In the genomic region with DNA sequence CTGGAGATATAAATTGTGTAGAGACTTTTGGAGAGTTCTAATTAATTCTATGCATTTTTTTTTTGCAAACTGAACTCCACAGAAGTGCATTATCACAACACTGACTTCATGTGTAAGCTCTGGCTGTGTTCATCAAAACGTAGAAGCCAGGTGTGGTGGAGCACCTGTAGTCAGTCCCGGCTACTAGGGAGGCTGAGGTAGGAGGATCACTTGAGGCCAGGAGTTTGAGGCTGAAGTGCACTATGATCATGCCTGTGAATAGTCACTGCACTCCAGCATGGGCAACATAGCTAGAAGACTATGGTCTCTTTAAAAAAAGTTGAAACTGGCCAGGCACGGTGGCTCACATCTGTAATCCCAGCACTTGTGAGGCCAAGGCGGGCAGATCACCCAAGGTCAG, we compare ENCODE assay signal across 23 cellular contexts.
"Had no signal": no experiment of that assay in that cellular context is flagged by ENCODE, and none has a peak within 500 bp of the region (broad histone marks: within the 10 kb centered on the region; RNA-seq: fewer than 3 reads in every experiment).

No MANE protein-coding gene starts in this region.

- H3K9me3 Mint-ChIP-seq: naive thymus-derived CD8-positive, alpha-beta T cell; nephron; neural crest cell; stimulated activated effector memory CD8-positive, alpha-beta T cell treated with anti-CD3 and anti-CD28 coated beads, Interleukin-12 subunit alpha, Interleukin-12 subunit beta, amount 100 ng/mL, for 72 hours; stimulated activated naive CD8-positive, alpha-beta T cell treated with anti-CD3 and anti-CD28 coated beads, Interleukin-15, amount 100 ng/mL, for 72 hours had no signal

- H3K27ac ChIP-seq: left ventricle myocardium inferior, pancreas, prostate gland, sigmoid colon, spleen, tibial nerve, upper lobe of left lung, vagina had no signal

- H3K4me3 Mint-ChIP-seq: naive thymus-derived CD8-positive, alpha-beta T cell; nephron; neural crest cell; stimulated activated effector memory CD8-positive, alpha-beta T cell treated with anti-CD3 and anti-CD28 coated beads, Interleukin-12 subunit alpha, Interleukin-12 subunit beta, amount 100 ng/mL, for 72 hours; stimulated activated naive CD8-positive, alpha-beta T cell treated with anti-CD3 and anti-CD28 coated beads, Interleukin-15, amount 100 ng/mL, for 72 hours had no signal

- FAIRE-seq: pancreas, small intestine had no signal

- H3K27me3 ChIP-seq: pancreas, sigmoid colon, spleen, tibial nerve, upper lobe of left lung, vagina had no signal

- H3K9me3 ChIP-seq: left ventricle myocardium inferior, pancreas, prostate gland, sigmoid colon, spleen, tibial nerve, upper lobe of left lung, vagina had no signal

- H3K4me1 Mint-ChIP-seq: nephron had no signal

- DNase-seq: islet precursor cell; left ventricle myocardium inferior; mesenchymal stem cell; naive thymus-derived CD8-positive, alpha-beta T cell; nucleus accumbens; pancreas; posterior cingulate gyrus; retina; right cardiac atrium; sigmoid colon; small intestine; spleen; stimulated activated CD4-positive, alpha-beta T cell treated with anti-CD3 and anti-CD28 coated beads, Interleukin-4, amount 100 ng/mL, for 24 hours; stimulated activated naive CD4-positive, alpha-beta T cell treated with Interleukin-2 at 50 U/mL for 16 hours; stimulated activated naive CD8-positive, alpha-beta T cell treated with anti-CD3 and anti-CD28 coated beads, Interleukin-15, amount 100 ng/mL, for 72 hours; substantia nigra; upper lobe of left lung had no signal

- H3K4me1 ChIP-seq: pancreas, prostate gland, sigmoid colon, tibial nerve, upper lobe of left lung had no signal

- H3K36me3 ChIP-seq: left ventricle myocardium inferior, pancreas, prostate gland, sigmoid colon, tibial nerve, upper lobe of left lung, vagina had no signal

- ATAC-seq: naive thymus-derived CD8-positive, alpha-beta T cell; pancreas; right cardiac atrium; stimulated activated effector memory CD8-positive, alpha-beta T cell treated with anti-CD3 and anti-CD28 coated beads, Interleukin-12 subunit alpha, Interleukin-12 subunit beta, amount 100 ng/mL, for 72 hours; stimulated activated naive CD8-positive, alpha-beta T cell treated with anti-CD3 and anti-CD28 coated beads, Interleukin-15, amount 100 ng/mL, for 72 hours had no signal

- H3K4me3 ChIP-seq: left ventricle myocardium inferior, pancreas, prostate gland, sigmoid colon, spleen, tibial nerve, upper lobe of left lung, vagina had no signal

- H3K27me3 Mint-ChIP-seq: naive thymus-derived CD8-positive, alpha-beta T cell; stimulated activated naive CD8-positive, alpha-beta T cell treated with anti-CD3 and anti-CD28 coated beads, Interleukin-15, amount 100 ng/mL, for 72 hours had no signal

- H3K27ac Mint-ChIP-seq: nephron; stimulated activated effector memory CD8-positive, alpha-beta T cell treated with anti-CD3 and anti-CD28 coated beads, Interleukin-12 subunit alpha, Interleukin-12 subunit beta, amount 100 ng/mL, for 72 hours; stimulated activated naive CD8-positive, alpha-beta T cell treated with anti-CD3 and anti-CD28 coated beads, Interleukin-15, amount 100 ng/mL, for 72 hours had no signal
